In the genomic region with DNA sequence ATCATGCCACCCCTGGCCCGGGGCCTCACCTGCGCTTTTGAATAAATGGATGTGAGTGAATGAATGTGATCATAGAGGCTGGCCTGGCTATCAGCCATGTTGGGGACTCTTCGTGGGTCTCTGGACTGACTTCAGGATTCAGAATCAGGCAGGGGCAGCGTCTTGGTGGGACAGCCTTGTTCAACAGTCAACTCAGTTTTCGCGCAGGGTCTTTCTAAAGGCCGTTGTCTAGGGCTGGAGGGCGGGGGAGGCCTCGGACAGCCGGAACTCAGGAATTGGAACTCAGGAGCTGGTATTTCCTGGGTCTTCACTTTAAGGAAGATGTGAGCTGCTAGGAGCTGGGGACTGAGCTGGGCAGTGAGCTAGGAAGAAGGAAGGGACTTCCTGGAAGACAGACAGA, we compare ENCODE assay signal across 19 cellular contexts.
A peak's percentile ranks its signal among the peaks of the same experiment; 100 is the strongest.
DNase-seq lines count a peak whose midpoint lies in the region; ATAC-seq, FAIRE-seq and TF ChIP-seq lines count a peak whose summit lies in the region.
"Had no signal": no experiment of that assay in that cellular context is flagged by ENCODE, and none has a peak within 500 bp of the region (broad histone marks: within the 10 kb centered on the region; RNA-seq: fewer than 3 reads in every experiment).

No MANE protein-coding gene starts in this region.

- no peak overlapping the region for H3K23ac ChIP-seq in neuronal stem cell (ENCODE audit: low read depth, low read length, poor library complexity)

- H3K9ac ChIP-seq in kidney (ENCODE audit: low read length in 2 of 2) (no peak overlapping the region), neuronal stem cell (ENCODE audit: low read depth, low read length, poor library complexity) (no peak overlapping the region)
- H3K9ac ChIP-seq: BLaER1 had no signal

- H2AK5ac ChIP-seq in neuronal stem cell (ENCODE audit: low read depth, low read length), result peak overlapping the region; percentile 81

- peak overlapping the region; percentile 17 for H3K18ac ChIP-seq in neuronal stem cell (ENCODE audit: low read length)

- H2AFZ ChIP-seq in neuronal stem cell (ENCODE audit: low read length), result no peak overlapping the region

- no peak for DNase-seq in activated naive CD8-positive, alpha-beta T cell treated with anti-CD3 and anti-CD28 coated beads, Interleukin-2, amount 50 U/mL, for 24 hours
- no peak for DNase-seq in activated naive CD8-positive, alpha-beta T cell treated with anti-CD3 and anti-CD28 coated beads for 36 hours
- DNase-seq in COLO829 (ENCODE audit: low spot score), result peak; percentile 24
- DNase-seq in kidney, result peak; percentile 28
- no peak for DNase-seq in neuronal stem cell (ENCODE audit: low spot score)
- DNase-seq in NCI-H524 treated with DMSO at 0.1 percent for 48 hours (lab: John Stamatoyannopoulos, UW), result no peak
- DNase-seq in germinal center (ENCODE audit: low spot score), result no peak
- no peak for DNase-seq in activated T-cell treated with anti-CD3 and anti-CD28 coated beads, Interleukin-2, amount 50 U/mL, for 1 hour
- DNase-seq: 8988T; Caco-2; CD8-positive, alpha-beta memory T cell; DMS153; DMS79; GDM1; GOT3 had no signal

- peak overlapping the region; percentile 50 for H3K14ac ChIP-seq in neuronal stem cell (ENCODE audit: low read length)

- H3K4me2 ChIP-seq in neuronal stem cell (ENCODE audit: insufficient read depth, low read length, poor library complexity, severe bottlenecking), result no peak overlapping the region
- H3K4me2 ChIP-seq: BLaER1 had no signal

- H2BK12ac ChIP-seq in neuronal stem cell (ENCODE audit: low read length), result no peak overlapping the region

- H3K4me3 ChIP-seq in kidney (ENCODE audit: low read length in 2 of 2) (no peak overlapping the region), neuronal stem cell (ENCODE audit: low read length in 2 of 2) (no peak overlapping the region)
- H3K4me3 ChIP-seq: BLaER1, HAP-1 had no signal

- H3K27me3 Mint-ChIP-seq in activated naive CD8-positive, alpha-beta T cell treated with anti-CD3 and anti-CD28 coated beads, Interleukin-2, amount 50 U/mL, for 24 hours, result no peaks in the 10 kb centered on the region
- H3K27me3 Mint-ChIP-seq in activated naive CD8-positive, alpha-beta T cell treated with anti-CD3 and anti-CD28 coated beads for 36 hours, result peaks cover 6% of the 10 kb centered on the region

- intact Hi-C loops in kidney (cut with DNase I), result no loop called here

- no peak overlapping the region for H3K4me3 Mint-ChIP-seq in activated naive CD8-positive, alpha-beta T cell treated with anti-CD3 and anti-CD28 coated beads, Interleukin-2, amount 50 U/mL, for 24 hours
- H3K4me3 Mint-ChIP-seq in activated naive CD8-positive, alpha-beta T cell treated with anti-CD3 and anti-CD28 coated beads for 36 hours, result no peak overlapping the region

- H3K27me3 ChIP-seq in neuronal stem cell (ENCODE audit: control insufficient read depth in 3 of 3, insufficient read depth in 3 of 3, low read depth in 1 of 3, low read length in 3 of 3), result peaks cover 0 to 8% (median 0%) of the 10 kb centered on the region in 3 experiments
- H3K27me3 ChIP-seq: BLaER1 had no signal

- no peak for FAIRE-seq in kidney (lab: Jason Lieb, UNC)
- FAIRE-seq: GM12892, GM18507 had no signal

- no peak overlapping the region for H2BK15ac ChIP-seq in neuronal stem cell (ENCODE audit: low read length)

- no peak for TF ChIP-seq CTCF in kidney (IDR thresholded peaks at IDR 0.05; ENCODE audit: borderline replicate concordance, extremely low read depth, insufficient read depth)

- no CpG with 5 or more reads among the region's 10 CpGs for WGBS in neuronal stem cell (ENCODE audit: extremely low coverage in 2 of 2, insufficient read length in 2 of 2, insufficient replicate concordance in 1 of 2), 2 donors

- H4K8ac ChIP-seq in neuronal stem cell (ENCODE audit: low read depth, low read length), result no peak overlapping the region

- no peak overlapping the region for H3K4ac ChIP-seq in neuronal stem cell (ENCODE audit: low read length)

- H2BK120ac ChIP-seq in neuronal stem cell (ENCODE audit: low read depth, low read length), result no peak overlapping the region

- no peaks in the 10 kb centered on the region for H3K79me1 ChIP-seq in neuronal stem cell (ENCODE audit: low read depth, low read length)

- H3K36me3 Mint-ChIP-seq in activated naive CD8-positive, alpha-beta T cell treated with anti-CD3 and anti-CD28 coated beads, Interleukin-2, amount 50 U/mL, for 24 hours (ENCODE audit: low read depth), result no peaks in the 10 kb centered on the region
- no peaks in the 10 kb centered on the region for H3K36me3 Mint-ChIP-seq in activated naive CD8-positive, alpha-beta T cell treated with anti-CD3 and anti-CD28 coated beads for 36 hours
- H3K36me3 Mint-ChIP-seq: CD8-positive, alpha-beta memory T cell had no signal

- H3K36me3 ChIP-seq in kidney (ENCODE audit: control insufficient read depth in 1 of 2, insufficient read depth in 2 of 2, low read length in 2 of 2) (no peaks in the 10 kb centered on the region), neuronal stem cell (replicated peaks in 1 of 2; ENCODE audit: control insufficient read depth in 2 of 2, insufficient read depth in 2 of 2, low read length in 2 of 2) (no peaks in the 10 kb centered on the region)
- H3K36me3 ChIP-seq: BLaER1, HAP-1 had no signal

- no peaks in the 10 kb centered on the region for H3K4me1 ChIP-seq in kidney (ENCODE audit: control insufficient read depth in 1 of 2, insufficient read depth in 1 of 2, low read depth in 1 of 2, low read length in 2 of 2)
- peaks cover 6 to 36% of the 10 kb centered on the region in 2 donors for H3K4me1 ChIP-seq in neuronal stem cell (ENCODE audit: control insufficient read depth in 2 of 2, insufficient read depth in 1 of 2, low read depth in 1 of 2, low read length in 2 of 2)

- ATAC-seq in activated naive CD8-positive, alpha-beta T cell treated with anti-CD3 and anti-CD28 coated beads, Interleukin-2, amount 50 U/mL, for 24 hours, result no peak

- peak overlapping the region; percentile 58 for H2BK5ac ChIP-seq in neuronal stem cell (ENCODE audit: low read length)

- H3K27ac ChIP-seq in kidney (ENCODE audit: low read depth in 2 of 2, low read length in 2 of 2), result no peak overlapping the region
- H3K27ac ChIP-seq in neuronal stem cell (replicated peaks; ENCODE audit: low read length), result no peak overlapping the region
- H3K27ac ChIP-seq: BLaER1 had no signal

- no peaks in the 10 kb centered on the region for H3K4me1 Mint-ChIP-seq in activated naive CD8-positive, alpha-beta T cell treated with anti-CD3 and anti-CD28 coated beads, Interleukin-2, amount 50 U/mL, for 24 hours
- peaks cover 3% of the 10 kb centered on the region for H3K4me1 Mint-ChIP-seq in activated naive CD8-positive, alpha-beta T cell treated with anti-CD3 and anti-CD28 coated beads for 36 hours

- no peak overlapping the region for H4K91ac ChIP-seq in neuronal stem cell (ENCODE audit: low read depth, low read length, poor library complexity)

- H3K9me3 ChIP-seq in kidney (ENCODE audit: control insufficient read depth in 1 of 2, low read length in 2 of 2), result no peaks in the 10 kb centered on the region
- H3K9me3 ChIP-seq in neuronal stem cell (replicated peaks in 1 of 2; ENCODE audit: control insufficient read depth in 2 of 2, insufficient read depth in 1 of 2, low read depth in 1 of 2, low read length in 2 of 2), result no peaks in the 10 kb centered on the region
- H3K9me3 ChIP-seq: BLaER1, Caco-2, HAP-1 had no signal

- peak overlapping the region; percentile 39 for H3K27ac Mint-ChIP-seq in activated naive CD8-positive, alpha-beta T cell treated with anti-CD3 and anti-CD28 coated beads, Interleukin-2, amount 50 U/mL, for 24 hours
- no peak overlapping the region for H3K27ac Mint-ChIP-seq in activated naive CD8-positive, alpha-beta T cell treated with anti-CD3 and anti-CD28 coated beads for 36 hours

- no peaks in the 10 kb centered on the region for H3K9me3 Mint-ChIP-seq in activated naive CD8-positive, alpha-beta T cell treated with anti-CD3 and anti-CD28 coated beads, Interleukin-2, amount 50 U/mL, for 24 hours
- no peaks in the 10 kb centered on the region for H3K9me3 Mint-ChIP-seq in activated naive CD8-positive, alpha-beta T cell treated with anti-CD3 and anti-CD28 coated beads for 36 hours
- H3K9me3 Mint-ChIP-seq: CD8-positive, alpha-beta memory T cell had no signal

Comparison
In these comparisons a context has a peak if more than half of its experiments do, and no peak if none do; other contexts are left out.
1. DNase-seq: peak in COLO829 (single experiment) and kidney (single experiment); none in activated naive CD8-positive, alpha-beta T cell treated with anti-CD3 and anti-CD28 coated beads, Interleukin-2, amount 50 U/mL, for 24 hours (single experiment), activated naive CD8-positive, alpha-beta T cell treated with anti-CD3 and anti-CD28 coated beads for 36 hours (single experiment), neuronal stem cell (single experiment), NCI-H524 treated with DMSO at 0.1 percent for 48 hours (single experiment), germinal center (single experiment) and activated T-cell treated with anti-CD3 and anti-CD28 coated beads, Interleukin-2, amount 50 U/mL, for 1 hour (single experiment).